ENCODE assay signal across 10 cellular contexts in genomic region chr1:159817276-159818041, GRCh38. TPM values are rescaled to one million over a fixed set of nuclear protein-coding genes. Genes with fewer than 3 reads are reported as not detected.
DNase-seq lines count a peak whose midpoint lies in the region; ATAC-seq, FAIRE-seq and TF ChIP-seq lines count a peak whose summit lies in the region.
"Had no signal": no experiment of that assay in that cellular context is flagged by ENCODE, and none has a peak within 500 bp of the region (broad histone marks: within the 10 kb centered on the region; RNA-seq: fewer than 3 reads in every experiment).

No MANE protein-coding gene starts in this region.

- no peak for ATAC-seq in GM18502 (IDR thresholded peaks at IDR 0.05; ENCODE audit: poor library complexity, unreplicated experiment)
- ATAC-seq in HG02970 (IDR thresholded peaks at IDR 0.05; ENCODE audit: low FRiP score, unreplicated experiment), result no peak

- peak; percentile 100 for FAIRE-seq in islet of Langerhans (lab: Jason Lieb, UNC)
- FAIRE-seq: urothelium cell line had no signal

- 0 out of 2 replicates have a peak overlapping the region, but pooled peaks have one; percentile 30 for H3K27ac ChIP-seq in RWPE1

- DNase-seq in H4 (ENCODE audit: low spot score) (peak; percentile 61), NCI-H187 (lab: John Stamatoyannopoulos, UW) (peak; percentile 70 to 80), RWPE1 (ENCODE audit: low spot score) (peak; percentile 5), GOT3 (lab: John Stamatoyannopoulos, UW) (no peak), NAMALWA (ENCODE audit: low spot score) (no peak)
- DNase-seq: HFFc6 had no signal

- CTCF ChIA-PET in RWPE1 (lab: Yijun Ruan, JAX), result interaction anchor here (1.1 kb wide), 1 partner anchor 18 kb away, joined by 4 read pairs; no protein-coding TSS in a partner anchor

- TF ChIP-seq CTCF in RWPE1 (conservative IDR thresholded peaks at IDR 0.05; ENCODE audit: low read depth), result no peak

- POLR2A ChIA-PET in RWPE1 (lab: Yijun Ruan, JAX; ENCODE audit: low non-redundant PET), result no interaction called here

RNA-seq across cellular contexts. Expression of gene SLAMF8, which starts 9.2 kb away (rescaled TPM):
- 0.17 TPM in 1 of 2 replicates, not detected in the other for total RNA-seq in H4 (2014; rRNA removed; shearing (Covaris generic))

RNA-seq across cellular contexts. Expression of gene FCRL6, which starts 15.3 kb away (rescaled TPM):
- total RNA-seq in H4 (2014; rRNA removed; shearing (Covaris generic)), result not detected in 2 replicates
- total RNA-seq: HFFc6 had no signal

RNA-seq across cellular contexts. Expression of gene DUSP23, which starts 36.7 kb away (rescaled TPM):
- 11.0 and 14.8 TPM in 2 replicates for total RNA-seq in H4 (2014; rRNA removed; shearing (Covaris generic))

RNA-seq across cellular contexts. Expression of gene VSIG8, which starts 45.0 kb away (rescaled TPM):
- total RNA-seq in H4 (2014; rRNA removed; shearing (Covaris generic)), result 0.14 TPM in 1 of 2 replicates, not detected in the other
- total RNA-seq: HFFc6 had no signal

Comparison
In these comparisons a context has a peak if more than half of its experiments do, and no peak if none do; other contexts are left out.
1. DNase-seq: peak in H4 (single experiment), NCI-H187 (2 of 2) and RWPE1 (single experiment); none in GOT3 (single experiment) and NAMALWA (single experiment).